30 cellular contexts compared by ENCODE assay signal in the genomic region with DNA sequence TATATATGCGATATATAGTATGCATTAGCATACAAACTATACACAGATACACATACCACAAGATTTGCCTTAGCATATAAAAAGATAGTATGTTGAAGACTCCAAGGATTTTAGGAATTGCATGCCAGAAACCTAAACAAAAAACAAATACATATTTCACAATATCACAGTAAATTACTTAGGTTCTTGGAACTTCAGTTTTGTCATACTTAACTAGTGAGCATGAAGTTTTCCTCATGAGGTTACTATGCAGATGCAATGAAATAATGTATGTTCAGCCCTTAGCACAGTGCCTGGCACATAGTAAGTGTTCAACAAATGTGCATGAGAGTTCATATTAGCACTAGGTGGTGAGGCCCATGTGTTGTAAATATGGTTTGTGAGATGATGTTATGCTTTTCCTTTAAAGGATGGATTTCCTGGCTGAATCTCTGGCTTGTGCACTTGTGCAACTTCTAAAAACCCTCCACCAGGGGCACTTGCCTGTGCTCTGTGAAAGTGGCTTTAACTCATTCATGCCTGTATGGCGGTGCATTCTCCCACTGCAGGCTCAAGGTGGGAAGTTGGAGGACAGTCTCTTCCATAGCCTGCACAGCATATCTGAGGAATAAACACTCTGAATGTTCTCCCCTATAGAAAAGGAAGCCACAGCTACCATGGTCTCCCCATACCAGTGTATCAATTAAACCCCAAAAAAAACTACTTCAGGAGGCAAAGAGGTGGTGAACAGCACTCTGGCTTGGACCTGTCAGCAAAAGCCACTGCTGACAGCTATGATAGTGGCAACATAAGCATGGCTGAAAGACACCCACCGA.
A peak's percentile ranks its signal among the peaks of the same experiment; 100 is the strongest.
DNase-seq lines count a peak whose midpoint lies in the region; ATAC-seq and TF ChIP-seq lines count a peak whose summit lies in the region.
"Had no signal": no experiment of that assay in that cellular context is flagged by ENCODE, and none has a peak within 500 bp of the region (broad histone marks: within the 10 kb centered on the region; RNA-seq: fewer than 3 reads in every experiment).

No MANE protein-coding gene starts in this region.

- H2BK120ac ChIP-seq in IMR-90 (ENCODE audit: low read depth, low read length): no peak overlapping the region

- no peak overlapping the region for H4K5ac ChIP-seq in IMR-90 (ENCODE audit: low read depth, low read length)

- no peak overlapping the region for H2BK5ac ChIP-seq in IMR-90 (ENCODE audit: low read depth, low read length, poor library complexity, severe bottlenecking)

- H4K20me1 ChIP-seq in DND-41 (ENCODE audit: insufficient read depth, low read length): no peaks in the 10 kb centered on the region
- H4K20me1 ChIP-seq in IMR-90 (ENCODE audit: insufficient read depth, low read length): no peaks in the 10 kb centered on the region
- H4K20me1 ChIP-seq in neural progenitor cell (ENCODE audit: low read depth): no peaks in the 10 kb centered on the region

- no peak overlapping the region for H2BK20ac ChIP-seq in IMR-90 (ENCODE audit: low read depth, low read length)

- H3K9me1 ChIP-seq in IMR-90 (ENCODE audit: insufficient read depth, low read length): no peaks in the 10 kb centered on the region

- BruUV-seq in IMR-90 (replicated peaks; lab: Mats Ljungman, UMichigan): no TSS peak

- H4K91ac ChIP-seq in IMR-90 (ENCODE audit: insufficient read depth, low read depth, low read length): no peak overlapping the region

- intact Hi-C loops in IMR-90 (cut with micrococcal nuclease): no loop called here

- H3K9ac ChIP-seq in DND-41 (ENCODE audit: low read depth, low read length) (no peak overlapping the region), IMR-90 (ENCODE audit: low read depth, low read length) (no peak overlapping the region), neural progenitor cell (no peak overlapping the region)

- no peak overlapping the region for H3K27ac Mint-ChIP-seq in endothelial cell (ENCODE audit: unreplicated experiment)
- no peak overlapping the region for H3K27ac Mint-ChIP-seq in neural progenitor cell
- H3K27ac Mint-ChIP-seq: activated naive CD8-positive, alpha-beta T cell treated with anti-CD3 and anti-CD28 coated beads for 36 hours; mesothelial cell of epicardium; naive thymus-derived CD4-positive, alpha-beta T cell; T-helper 1 cell treated with Interleukin-12 subunit alpha and Interleukin-12 subunit beta and Interleukin-4 antibody, amounts not matched to agents 30 μg/mL and 1 μg/mL, for 36 hours had no signal

- no peak overlapping the region for H3K27ac ChIP-seq in DND-41 (ENCODE audit: low read length)
- H3K27ac ChIP-seq in IMR-90 (ENCODE audit: insufficient read depth, low read length): no peak overlapping the region
- H3K27ac ChIP-seq in neural progenitor cell: no peak overlapping the region
- H3K27ac ChIP-seq: left lung, SK-N-MC, tibial nerve had no signal

- no peak overlapping the region for H2AK9ac ChIP-seq in IMR-90 (replicated peaks; ENCODE audit: low read depth, low read length, poor library complexity)

- no peak overlapping the region for H2BK15ac ChIP-seq in IMR-90 (ENCODE audit: low read depth, low read length)

- no peaks in the 10 kb centered on the region for H3K9me3 ChIP-seq in DND-41 (ENCODE audit: insufficient read depth, low read length, severe bottlenecking)
- H3K9me3 ChIP-seq in IMR-90 (ENCODE audit: control insufficient read depth, insufficient read depth, low read length): peaks cover 15% of the 10 kb centered on the region
- H3K9me3 ChIP-seq in neural progenitor cell (ENCODE audit: low read depth): no peaks in the 10 kb centered on the region
- H3K9me3 ChIP-seq: BE2C, left lung, tibial nerve had no signal

- no peak overlapping the region for H2AFZ ChIP-seq in DND-41 (ENCODE audit: low read depth, low read length)
- H2AFZ ChIP-seq in IMR-90 (replicated peaks; ENCODE audit: low read length, poor library complexity): no peak overlapping the region
- no peak overlapping the region for H2AFZ ChIP-seq in neural progenitor cell (replicated peaks)

- no peak overlapping the region for H3K4me2 ChIP-seq in DND-41 (ENCODE audit: insufficient read depth, low read length)
- no peak overlapping the region for H3K4me2 ChIP-seq in IMR-90 (ENCODE audit: low read depth, low read length)
- H3K4me2 ChIP-seq in neural progenitor cell: no peak overlapping the region
- H3K4me2 ChIP-seq: smooth muscle cell had no signal

- DNase-seq in DND-41 (no peak), IMR-90 (no peak), endothelial cell (ENCODE audit: low spot score) (peak; percentile 12), neural progenitor cell (ENCODE audit: low spot score) (peak; percentile 26), DMS53 treated with DMSO at 0.1 percent for 48 hours (lab: John Stamatoyannopoulos, UW; ENCODE audit: unreplicated experiment) (no peak), dermis blood vessel endothelial cell (no peak)
- DNase-seq: ACHN; activated CD4-positive, alpha-beta T cell treated with anti-CD3 and anti-CD28 coated beads for 1 hour; activated effector memory CD4-positive, alpha-beta T cell treated with Interleukin-2 at 50 U/mL for 16 hours; activated naive CD8-positive, alpha-beta T cell treated with anti-CD3 and anti-CD28 coated beads for 36 hours; activated T-cell treated with anti-CD3 and anti-CD28 coated beads for 4 hours; aorta; BE2C; DMS53; effector memory CD4-positive, alpha-beta T cell; foreskin melanocyte; left lung; naive thymus-derived CD4-positive, alpha-beta T cell; NCI-H1105 treated with DMSO at 0.1 percent for 48 hours; NCI-H2029; RPMI8226; stimulated activated CD4-positive, alpha-beta T cell treated with anti-CD3 and anti-CD28 coated beads, Interleukin-1b, Interleukin-23, amount 100 ng/mL, for 48 hours had no signal

- no peaks in the 10 kb centered on the region for H3F3A ChIP-seq in neural progenitor cell (ENCODE audit: low read depth)

- H3K27me3 ChIP-seq in DND-41 (ENCODE audit: insufficient read depth, low read length, poor library complexity) (no peaks in the 10 kb centered on the region), IMR-90 (ENCODE audit: control insufficient read depth, insufficient read depth, low read length) (no peaks in the 10 kb centered on the region), neural progenitor cell (no peaks in the 10 kb centered on the region)
- H3K27me3 ChIP-seq: BE2C, left lung, tibial nerve had no signal

- TF ChIP-seq CTCF in DND-41 (IDR thresholded peaks at IDR 0.05; ENCODE audit: borderline replicate concordance, extremely low read depth, low read length, poor library complexity, severe bottlenecking): peak; percentile 41
- TF ChIP-seq CTCF in IMR-90 (conservative IDR thresholded peaks at IDR 0.05; ENCODE audit: low read depth, low read length): no peak
- peak; percentile 58 for TF ChIP-seq CTCF in endothelial cell (IDR thresholded peaks at IDR 0.05; ENCODE audit: unreplicated experiment)
- peak; percentile 48 for TF ChIP-seq CTCF in neural progenitor cell (IDR thresholded peaks at IDR 0.05)

- H3K23ac ChIP-seq in IMR-90 (ENCODE audit: low read depth, low read length): no peak overlapping the region

- H3K4me1 ChIP-seq in DND-41 (ENCODE audit: insufficient read depth, low read length) (no peaks in the 10 kb centered on the region), IMR-90 (ENCODE audit: control insufficient read depth, insufficient read depth, low read length) (no peaks in the 10 kb centered on the region), neural progenitor cell (peaks cover 4% of the 10 kb centered on the region)
- H3K4me1 ChIP-seq: BE2C, left lung, tibial nerve had no signal

- H3K14ac ChIP-seq in IMR-90 (replicated peaks; ENCODE audit: low read depth, low read length): no peak overlapping the region

- H3K4me3 Mint-ChIP-seq in endothelial cell (ENCODE audit: unreplicated experiment) (no peak overlapping the region), neural progenitor cell (no peak overlapping the region)
- H3K4me3 Mint-ChIP-seq: activated naive CD8-positive, alpha-beta T cell treated with anti-CD3 and anti-CD28 coated beads for 36 hours; mesothelial cell of epicardium; naive thymus-derived CD4-positive, alpha-beta T cell; T-helper 1 cell treated with Interleukin-12 subunit alpha and Interleukin-12 subunit beta and Interleukin-4 antibody, amounts not matched to agents 30 μg/mL and 1 μg/mL, for 36 hours had no signal

- H3K4me3 ChIP-seq in DND-41 (ENCODE audit: low read depth in 1 of 2, low read length in 2 of 2): no peak overlapping the region
- H3K4me3 ChIP-seq in IMR-90 (ENCODE audit: insufficient read depth, low read depth, low read length): no peak overlapping the region
- no peak overlapping the region for H3K4me3 ChIP-seq in neural progenitor cell
- H3K4me3 ChIP-seq: left lung, SK-N-MC, smooth muscle cell, tibial nerve had no signal

- H3K18ac ChIP-seq in IMR-90 (ENCODE audit: low read depth, low read length): no peak overlapping the region

- H3K4ac ChIP-seq in IMR-90 (ENCODE audit: low read depth, low read length): no peak overlapping the region

- H4K8ac ChIP-seq in IMR-90 (ENCODE audit: low read depth in 2 of 2, low read length in 2 of 2): no peak overlapping the region

- H3K36me3 ChIP-seq in DND-41 (ENCODE audit: insufficient read depth, low read length) (no peaks in the 10 kb centered on the region), IMR-90 (ENCODE audit: control insufficient read depth, insufficient read depth, low read length) (no peaks in the 10 kb centered on the region), neural progenitor cell (no peaks in the 10 kb centered on the region)
- H3K36me3 ChIP-seq: BE2C, left lung, tibial nerve had no signal

- no peaks in the 10 kb centered on the region for H3K9me3 Mint-ChIP-seq in endothelial cell (ENCODE audit: unreplicated experiment)
- no peaks in the 10 kb centered on the region for H3K9me3 Mint-ChIP-seq in neural progenitor cell
- H3K9me3 Mint-ChIP-seq: activated naive CD8-positive, alpha-beta T cell treated with anti-CD3 and anti-CD28 coated beads for 36 hours; mesothelial cell of epicardium; naive thymus-derived CD4-positive, alpha-beta T cell; T-helper 1 cell treated with Interleukin-12 subunit alpha and Interleukin-12 subunit beta and Interleukin-4 antibody, amounts not matched to agents 30 μg/mL and 1 μg/mL, for 36 hours had no signal

- H3K56ac ChIP-seq in IMR-90 (ENCODE audit: extremely low read depth, insufficient read depth, low read length): no peak overlapping the region

- H3K79me2 ChIP-seq in DND-41 (ENCODE audit: insufficient read depth, low read length) (no peaks in the 10 kb centered on the region), neural progenitor cell (ENCODE audit: low read depth) (no peaks in the 10 kb centered on the region)

- H3K27me3 Mint-ChIP-seq in endothelial cell (ENCODE audit: unreplicated experiment): no peaks in the 10 kb centered on the region
- no peaks in the 10 kb centered on the region for H3K27me3 Mint-ChIP-seq in neural progenitor cell (ENCODE audit: insufficient read depth, low read depth)
- H3K27me3 Mint-ChIP-seq: activated naive CD8-positive, alpha-beta T cell treated with anti-CD3 and anti-CD28 coated beads for 36 hours had no signal

- H3K36me3 Mint-ChIP-seq in endothelial cell (ENCODE audit: low read depth, unreplicated experiment): no peaks in the 10 kb centered on the region
- no peaks in the 10 kb centered on the region for H3K36me3 Mint-ChIP-seq in neural progenitor cell
- H3K36me3 Mint-ChIP-seq: activated naive CD8-positive, alpha-beta T cell treated with anti-CD3 and anti-CD28 coated beads for 36 hours; mesothelial cell of epicardium; naive thymus-derived CD4-positive, alpha-beta T cell had no signal

- WGBS in IMR-90 (ENCODE audit: extremely low coverage in 2 of 2, insufficient read length in 1 of 2), 2 experiments: no CpG with 5 or more reads among the region's 3 CpGs

- in situ Hi-C loops in IMR-90 (cut with MboI; ENCODE audit: low sequenced_read_pairs): no loop called here

- H3K79me1 ChIP-seq in IMR-90 (ENCODE audit: low read depth in 1 of 2, low read length in 2 of 2): no peaks in the 10 kb centered on the region

- CTCF ChIA-PET in IMR-90 (lab: Yijun Ruan, JAX): no interaction called here

- POLR2A ChIA-PET in IMR-90 (lab: Charles Lee; ENCODE audit: unreplicated experiment): no interaction called here

- TF ChIP-seq POLR2A in IMR-90 (IDR thresholded peaks at IDR 0.05; ENCODE audit: low read depth, low read length): no peak

- H3K4me1 Mint-ChIP-seq in endothelial cell (ENCODE audit: unreplicated experiment): no peaks in the 10 kb centered on the region
- H3K4me1 Mint-ChIP-seq in neural progenitor cell: no peaks in the 10 kb centered on the region
- H3K4me1 Mint-ChIP-seq: activated naive CD8-positive, alpha-beta T cell treated with anti-CD3 and anti-CD28 coated beads for 36 hours; mesothelial cell of epicardium had no signal

- no peak for TF ChIP-seq RAD21 in IMR-90 (IDR thresholded peaks at IDR 0.05; ENCODE audit: low read length)

- dilution Hi-C loops in IMR-90 (cut with HindIII; ENCODE audit: low sequenced_read_pairs, unreplicated experiment): no loop called here

- ATAC-seq in DND-41 (ENCODE audit: insufficient read depth, low read depth) (no peak; the same call in 2 of the 3 replicates), IMR-90 (ENCODE audit: low read depth) (no peak), SK-N-SH treated with all-trans-retinoic acid at 6 μM for 48 hours (no peak), HG02759 (IDR thresholded peaks at IDR 0.05; ENCODE audit: unreplicated experiment) (no peak)
- ATAC-seq: esophagus mucosa; left lung; naive thymus-derived CD4-positive, alpha-beta T cell had no signal

- no peak overlapping the region for H2AK5ac ChIP-seq in IMR-90 (ENCODE audit: low read depth, low read length)

Comparison
In these comparisons a context has a peak if more than half of its experiments do, and no peak if none do; other contexts are left out.
1. DNase-seq: peak in endothelial cell (single experiment) and neural progenitor cell (single experiment); none in DND-41 (single experiment), IMR-90 (single experiment), DMS53 treated with DMSO at 0.1 percent for 48 hours (single experiment) and dermis blood vessel endothelial cell (single experiment).